20 cellular contexts compared by ENCODE assay signal in genomic region chr16:346587-346986, GRCh38. TPM values are rescaled to one million over a fixed set of nuclear protein-coding genes. Genes with fewer than 3 reads are reported as not detected.
DNase-seq lines count a peak whose midpoint lies in the region; ATAC-seq and TF ChIP-seq lines count a peak whose summit lies in the region.
"Had no signal": no experiment of that assay in that cellular context is flagged by ENCODE, and none has a peak within 500 bp of the region (broad histone marks: within the 10 kb centered on the region; RNA-seq: fewer than 3 reads in every experiment).

No MANE protein-coding gene starts in this region.

- H3K4me1 Mint-ChIP-seq in activated T-helper 17 cell treated with anti-CD3 and anti-CD28 coated beads, Interleukin-2, amount 50 U/mL, for 72 hours: peaks cover 55% of the 10 kb centered on the region
- H3K4me1 Mint-ChIP-seq in immature natural killer cell (peaks cover 92% of the 10 kb centered on the region in 2 donors), type B pancreatic cell (ENCODE audit: unreplicated experiment) (peaks cover 9% of the 10 kb centered on the region)

- H3K27me3 ChIP-seq in right cardiac atrium (ENCODE audit: control insufficient read depth, insufficient read depth) (no peaks in the 10 kb centered on the region), upper lobe of right lung (no peaks in the 10 kb centered on the region)
- H3K27me3 ChIP-seq: ascending aorta, esophagus muscularis mucosa, MG63, tibial nerve had no signal

- DNase-seq in left ventricle myocardium superior (no peak), right cardiac atrium (no peak), immature natural killer cell (no peak), upper lobe of right lung (no peak), type B pancreatic cell (ENCODE audit: extremely low spot score, unreplicated experiment) (no peak)
- no peak for DNase-seq in stimulated activated naive CD8-positive, alpha-beta T cell treated with anti-CD3 and anti-CD28 coated beads, Interleukin-15, Interleukin-2, amounts not matched to agents 100 U/mL and 50 U/mL, for 24 hours
- DNase-seq in stimulated activated CD4-positive, alpha-beta T cell treated with anti-CD3 and anti-CD28 coated beads, Interleukin-1b, Interleukin-23, amount 100 ng/mL, for 48 hours: no peak
- DNase-seq: activated CD4-positive, alpha-beta T cell treated with anti-CD3 and anti-CD28 coated beads, Interleukin-2, amount 10 ng/mL, durations not matched to agents 7 days and 5 days; activated CD8-positive, alpha-beta memory T cell treated with anti-CD3 and anti-CD28 coated beads, Interleukin-2, amount 50 U/mL, for 48 hours; activated naive CD4-positive, alpha-beta T cell; GM23248; MG63; NCI-H1436 treated with DMSO at 0.1 percent for 48 hours; stimulated activated naive B cell treated with anti-CD40 and anti-IgM and Interleukin-4, amounts not matched to agents 10 μg/mL and 1 μg/mL and 100 μg/mL, for 72 hours had no signal

- H3K27ac ChIP-seq in right cardiac atrium (ENCODE audit: low read length): no peak overlapping the region
- no peak overlapping the region for H3K27ac ChIP-seq in upper lobe of right lung
- H3K27ac ChIP-seq: ascending aorta, C4-2B, esophagus muscularis mucosa, GM23248, tibial nerve had no signal

- WGBS in right cardiac atrium: 81% methylated on average over 15 of the region's 15 CpGs

- H3K27ac Mint-ChIP-seq in activated T-helper 17 cell treated with anti-CD3 and anti-CD28 coated beads, Interleukin-2, amount 50 U/mL, for 72 hours: no peak overlapping the region
- H3K27ac Mint-ChIP-seq in immature natural killer cell (peak overlapping the region; percentile 59 to 84 (median 70)), type B pancreatic cell (no peak overlapping the region)
- H3K27ac Mint-ChIP-seq: activated CD4-positive, alpha-beta T cell treated with anti-CD3 and anti-CD28 coated beads, Interleukin-2, amount 10 ng/mL, durations not matched to agents 7 days and 5 days; memory B cell had no signal

- no peaks in the 10 kb centered on the region for H3K27me3 Mint-ChIP-seq in activated T-helper 17 cell treated with anti-CD3 and anti-CD28 coated beads, Interleukin-2, amount 50 U/mL, for 72 hours
- H3K27me3 Mint-ChIP-seq in immature natural killer cell (ENCODE audit: low read depth in 3 of 3): peaks cover 3 to 33% (median 20%) of the 10 kb centered on the region in 3 donors
- H3K27me3 Mint-ChIP-seq in type B pancreatic cell: no peaks in the 10 kb centered on the region
- H3K27me3 Mint-ChIP-seq: activated CD4-positive, alpha-beta T cell treated with anti-CD3 and anti-CD28 coated beads, Interleukin-2, amount 10 ng/mL, durations not matched to agents 7 days and 5 days; memory B cell; stimulated activated naive B cell treated with anti-CD40 and anti-IgM and Interleukin-4, amounts not matched to agents 10 μg/mL and 1 μg/mL and 100 μg/mL, for 72 hours had no signal

- peak overlapping the region; percentile 57 for H3K4me3 Mint-ChIP-seq in activated T-helper 17 cell treated with anti-CD3 and anti-CD28 coated beads, Interleukin-2, amount 50 U/mL, for 72 hours
- H3K4me3 Mint-ChIP-seq in immature natural killer cell (peak overlapping the region in 3 of 5 donors; percentile 12 to 79 (median 39)), type B pancreatic cell (no peak overlapping the region)
- H3K4me3 Mint-ChIP-seq: activated CD4-positive, alpha-beta T cell treated with anti-CD3 and anti-CD28 coated beads, Interleukin-2, amount 10 ng/mL, durations not matched to agents 7 days and 5 days; memory B cell; stimulated activated naive B cell treated with anti-CD40 and anti-IgM and Interleukin-4, amounts not matched to agents 10 μg/mL and 1 μg/mL and 100 μg/mL, for 72 hours had no signal

- ATAC-seq in left ventricle myocardium superior (peak; percentile 35), right cardiac atrium (no peak), upper lobe of right lung (peak; percentile 55)
- no peak for ATAC-seq in activated T-helper 17 cell treated with anti-CD3 and anti-CD28 coated beads, Interleukin-2, amount 50 U/mL, for 72 hours (replicated peaks)
- no peak for ATAC-seq in stimulated activated naive CD8-positive, alpha-beta T cell treated with anti-CD3 and anti-CD28 coated beads, Interleukin-15, Interleukin-2, amounts not matched to agents 100 U/mL and 50 U/mL, for 24 hours
- ATAC-seq: stimulated activated naive B cell treated with anti-CD40 and anti-IgM and Interleukin-4, amounts not matched to agents 10 μg/mL and 1 μg/mL and 100 μg/mL, for 72 hours had no signal

- H3K4me1 ChIP-seq in right cardiac atrium (ENCODE audit: control insufficient read depth, insufficient read depth, low read length): no peaks in the 10 kb centered on the region
- H3K4me1 ChIP-seq in upper lobe of right lung: peaks cover 9% of the 10 kb centered on the region

- peaks cover 73% of the 10 kb centered on the region for H3K36me3 Mint-ChIP-seq in activated T-helper 17 cell treated with anti-CD3 and anti-CD28 coated beads, Interleukin-2, amount 50 U/mL, for 72 hours (ENCODE audit: low read depth)
- H3K36me3 Mint-ChIP-seq in immature natural killer cell (peaks cover 31 to 49% (median 33%) of the 10 kb centered on the region in 3 donors), type B pancreatic cell (peaks cover 31% of the 10 kb centered on the region)

- H3K4me3 ChIP-seq in right cardiac atrium (ENCODE audit: low read length) (no peak overlapping the region), upper lobe of right lung (no peak overlapping the region)
- H3K4me3 ChIP-seq: ascending aorta, esophagus muscularis mucosa, GM23248, MG63, tibial nerve had no signal

- H3K9me3 ChIP-seq in right cardiac atrium (ENCODE audit: control insufficient read depth, low read length): no peaks in the 10 kb centered on the region
- H3K9me3 ChIP-seq in upper lobe of right lung: no peaks in the 10 kb centered on the region
- H3K9me3 ChIP-seq: ascending aorta, esophagus muscularis mucosa, MG63, tibial nerve had no signal

- intact Hi-C loops in left ventricle myocardium superior (cut with micrococcal nuclease) (no loop called here), right cardiac atrium (cut with DNase I) (no loop called here), upper lobe of right lung (cut with DNase I) (no loop called here)

- no peak for TF ChIP-seq CTCF in upper lobe of right lung (IDR thresholded peaks at IDR 0.05)
- TF ChIP-seq CTCF in type B pancreatic cell (conservative IDR thresholded peaks at IDR 0.05): no peak

- no peaks in the 10 kb centered on the region for H3K9me3 Mint-ChIP-seq in activated T-helper 17 cell treated with anti-CD3 and anti-CD28 coated beads, Interleukin-2, amount 50 U/mL, for 72 hours
- H3K9me3 Mint-ChIP-seq in immature natural killer cell (no peaks in the 10 kb centered on the region), type B pancreatic cell (no peaks in the 10 kb centered on the region)
- H3K9me3 Mint-ChIP-seq: activated CD4-positive, alpha-beta T cell treated with anti-CD3 and anti-CD28 coated beads, Interleukin-2, amount 10 ng/mL, durations not matched to agents 7 days and 5 days; memory B cell; stimulated activated naive B cell treated with anti-CD40 and anti-IgM and Interleukin-4, amounts not matched to agents 10 μg/mL and 1 μg/mL and 100 μg/mL, for 72 hours had no signal

- H3K36me3 ChIP-seq in upper lobe of right lung: peaks cover 30% of the 10 kb centered on the region

RNA-seq across cellular contexts. Expression of gene AXIN1, which starts 5.9 kb away (rescaled TPM):
- total RNA-seq in left ventricle myocardium superior (14.4 TPM), right cardiac atrium (10 to 100 TPM in 3 of 4 donors, 1 to 10 TPM in 1; 8.4 to 12.2 (median 10.6) TPM), upper lobe of right lung (28.9 TPM), type B pancreatic cell (ENCODE audit: low replicate concordance) (30.6 and 31.8 TPM in 2 replicates)
- polyA plus RNA-seq in right cardiac atrium (10.2 TPM), immature natural killer cell (10 to 100 TPM in 1 of 3 donors, 1 to 10 TPM in 2; 1.9 to 12.5 (median 5.2) TPM)
- 10 to 100 TPM; 16.2 to 18.4 TPM for total RNA-seq in activated T-helper 17 cell treated with anti-CD3 and anti-CD28 coated beads, Interleukin-2, amount 50 U/mL, for 72 hours

RNA-seq across cellular contexts. Expression of gene MRPL28, which starts 23.8 kb away (rescaled TPM):
- total RNA-seq in left ventricle myocardium superior (77.2 TPM), right cardiac atrium (10 to 100 TPM; 63.9 to 74.9 (median 69.3) TPM), upper lobe of right lung (39.0 TPM), type B pancreatic cell (ENCODE audit: low replicate concordance) (69.6 and 75.3 TPM in 2 replicates)
- polyA plus RNA-seq in right cardiac atrium (130 TPM), immature natural killer cell (100 to 1,000 TPM in 2 of 3 donors, 10 to 100 TPM in 1; 98.6 to 139 (median 106) TPM)
- total RNA-seq in activated T-helper 17 cell treated with anti-CD3 and anti-CD28 coated beads, Interleukin-2, amount 50 U/mL, for 72 hours: 10 to 100 TPM; 63.4 to 86.2 TPM

RNA-seq across cellular contexts. Expression of gene PGAP6, which starts 35.2 kb away (rescaled TPM):
- total RNA-seq in left ventricle myocardium superior (34.2 TPM), right cardiac atrium (10 to 100 TPM; 28.0 to 39.5 (median 34.8) TPM), upper lobe of right lung (65.2 TPM), type B pancreatic cell (ENCODE audit: low replicate concordance) (56.0 and 71.1 TPM in 2 replicates)
- polyA plus RNA-seq in right cardiac atrium (33.2 TPM), immature natural killer cell (10 to 100 TPM; 16.0 to 35.9 (median 23.7) TPM)
- 10 to 100 TPM; 25.6 to 26.1 TPM for total RNA-seq in activated T-helper 17 cell treated with anti-CD3 and anti-CD28 coated beads, Interleukin-2, amount 50 U/mL, for 72 hours

RNA-seq across cellular contexts. Expression of gene NME4, which starts 50.4 kb away (rescaled TPM):
- 89.2 TPM for total RNA-seq in left ventricle myocardium superior
- 10 to 100 TPM; 49.7 to 86.4 (median 66.0) TPM for total RNA-seq in right cardiac atrium
- polyA plus RNA-seq in right cardiac atrium: 73.1 TPM
- 10 to 100 TPM; 21.8 to 41.9 TPM for total RNA-seq in activated T-helper 17 cell treated with anti-CD3 and anti-CD28 coated beads, Interleukin-2, amount 50 U/mL, for 72 hours
- 10 to 100 TPM; 30.4 to 53.7 (median 36.5) TPM for polyA plus RNA-seq in immature natural killer cell
- total RNA-seq in upper lobe of right lung: 45.6 TPM
- 72.8 and 166 TPM in 2 replicates for total RNA-seq in type B pancreatic cell (ENCODE audit: low replicate concordance)

RNA-seq across cellular contexts. Expression of gene DECR2, which starts 55.1 kb away (rescaled TPM):
- total RNA-seq in left ventricle myocardium superior (9.8 TPM), right cardiac atrium (10 to 100 TPM in 3 of 4 donors, 1 to 10 TPM in 1; 8.6 to 14.6 (median 13.3) TPM), upper lobe of right lung (14.2 TPM), type B pancreatic cell (ENCODE audit: low replicate concordance) (21.5 and 22.1 TPM in 2 replicates)
- polyA plus RNA-seq in right cardiac atrium (14.3 TPM), immature natural killer cell (10 to 100 TPM in 1 of 3 donors, 1 to 10 TPM in 2; 3.6 to 12.9 (median 5.4) TPM)
- total RNA-seq in activated T-helper 17 cell treated with anti-CD3 and anti-CD28 coated beads, Interleukin-2, amount 50 U/mL, for 72 hours: 10 to 100 TPM; 12.0 to 12.7 TPM

Comparison
In these comparisons a context has a peak if more than half of its experiments do, and no peak if none do; other contexts are left out.
1. ATAC-seq: peak in left ventricle myocardium superior (single experiment) and upper lobe of right lung (single experiment); none in right cardiac atrium (0 of 2), activated T-helper 17 cell treated with anti-CD3 and anti-CD28 coated beads, Interleukin-2, amount 50 U/mL, for 72 hours (single experiment) and stimulated activated naive CD8-positive, alpha-beta T cell treated with anti-CD3 and anti-CD28 coated beads, Interleukin-15, Interleukin-2, amounts not matched to agents 100 U/mL and 50 U/mL, for 24 hours (single experiment).
2. H3K27ac Mint-ChIP-seq: peak in immature natural killer cell (6 of 6); none in activated T-helper 17 cell treated with anti-CD3 and anti-CD28 coated beads, Interleukin-2, amount 50 U/mL, for 72 hours (single experiment) and type B pancreatic cell (single experiment).